ENCODE assay signal across 1 cellular context in genomic region chr19:4172861-4173473, GRCh38.
TF ChIP-seq lines count a peak whose summit lies in the region.

No MANE protein-coding gene starts in this region.

TF ChIP-seq in HEK293, 187 proteins besides CTCF, POLR2A, EP300 and RAD21 (continued from another document and continues in another):
- TF ChIP-seq BCL6B (tag by site-specific recombination; IDR thresholded peaks at IDR 0.05) (no peak), ZNF621 (tag by site-specific recombination; IDR thresholded peaks at IDR 0.05) (no peak), ZBTB8A (tag by site-specific recombination; IDR thresholded peaks at IDR 0.05) (0 out of 2 replicates have a peak, but pooled peaks have one; percentile 25), ZBTB26 (tag by site-specific recombination; optimal IDR thresholded peaks at IDR 0.05) (peak; percentile 68), SCRT2 (tag by site-specific recombination; IDR thresholded peaks at IDR 0.05) (no peak), TRIM28 (IDR thresholded peaks at IDR 0.05; ENCODE audit: borderline replicate concordance, low read length) (no peak), MYNN (tag by site-specific recombination; IDR thresholded peaks at IDR 0.05; ENCODE audit: borderline replicate concordance) (no peak), PBX3 (CRISPR knock-in tag; IDR thresholded peaks at IDR 0.05) (no peak), KLF16 (tag by site-specific recombination; IDR thresholded peaks at IDR 0.05) (0 out of 2 replicates have a peak, but pooled peaks have one; percentile 22), ZNF513 (tag by site-specific recombination; IDR thresholded peaks at IDR 0.05) (no peak), ZNF354C (tag by site-specific recombination; IDR thresholded peaks at IDR 0.05; ENCODE audit: borderline replicate concordance, low read depth) (no peak), GLI4 (tag by site-specific recombination; IDR thresholded peaks at IDR 0.05) (no peak), ZNF571 (tag by site-specific recombination; IDR thresholded peaks at IDR 0.05) (no peak), PRDM4 (tag by site-specific recombination; IDR thresholded peaks at IDR 0.05) (no peak), INSM2 (tag by site-specific recombination; IDR thresholded peaks at IDR 0.05) (no peak), ZNF610 (tag by site-specific recombination; IDR thresholded peaks at IDR 0.05; ENCODE audit: borderline replicate concordance) (0 out of 2 replicates have a peak, but pooled peaks have one; percentile 20), SETDB1 (IDR thresholded peaks at IDR 0.05; ENCODE audit: insufficient read length, low read length) (no peak), ZNF202 (tag by site-specific recombination; IDR thresholded peaks at IDR 0.05; ENCODE audit: borderline replicate concordance) (no peak), ZNF596 (tag by site-specific recombination; IDR thresholded peaks at IDR 0.05) (no peak), HIC1 (tag by site-specific recombination; IDR thresholded peaks at IDR 0.05) (peak; percentile 96), ZFP37 (tag by site-specific recombination; IDR thresholded peaks at IDR 0.05) (0 out of 2 replicates have a peak, but pooled peaks have one; percentile 42), ZIC2 (tag by site-specific recombination; IDR thresholded peaks at IDR 0.05) (peak; percentile 37; the same call in 1 of the 2 replicates), ZNF366 (tag by site-specific recombination; conservative IDR thresholded peaks at IDR 0.05) (no peak), ZNF692 (tag by site-specific recombination; IDR thresholded peaks at IDR 0.05) (peak; percentile 85), ZBTB17 (tag by site-specific recombination; IDR thresholded peaks at IDR 0.05) (no peak), HOXD13 (CRISPR knock-in tag; IDR thresholded peaks at IDR 0.05; ENCODE audit: borderline replicate concordance) (no peak), ZNF302 (tag by site-specific recombination; IDR thresholded peaks at IDR 0.05; ENCODE audit: low read depth) (no peak), ZNF701 (tag by site-specific recombination; IDR thresholded peaks at IDR 0.05) (no peak), ZEB2 (tag by site-specific recombination; IDR thresholded peaks at IDR 0.05) (peak; percentile 53; the same call in 1 of the 2 replicates), REPIN1 (tag by site-specific recombination; IDR thresholded peaks at IDR 0.05; ENCODE audit: low read depth) (no peak), ZNF433 (tag by site-specific recombination; IDR thresholded peaks at IDR 0.05; ENCODE audit: low read depth) (no peak), ZNF792 (tag by site-specific recombination; IDR thresholded peaks at IDR 0.05) (no peak), ZNF580 (tag by site-specific recombination; IDR thresholded peaks at IDR 0.05) (no peak), ZNF133 (tag by site-specific recombination; IDR thresholded peaks at IDR 0.05) (no peak), PRDM6 (tag by site-specific recombination; IDR thresholded peaks at IDR 0.05) (no peak), ZNF121 (tag by site-specific recombination; IDR thresholded peaks at IDR 0.05) (no peak), ZNF324 (tag by site-specific recombination; IDR thresholded peaks at IDR 0.05) (no peak), KLF9 (tag by site-specific recombination; IDR thresholded peaks at IDR 0.05; ENCODE audit: low read depth) (peak; percentile 67), ZNF426 (tag by site-specific recombination; IDR thresholded peaks at IDR 0.05) (no peak), FEZF1 (tag by site-specific recombination; IDR thresholded peaks at IDR 0.05) (no peak), ZSCAN16 (tag by site-specific recombination; IDR thresholded peaks at IDR 0.05) (no peak), ZNF449 (tag by site-specific recombination; IDR thresholded peaks at IDR 0.05) (no peak), ZNF221 (tag by site-specific recombination; IDR thresholded peaks at IDR 0.05; ENCODE audit: borderline replicate concordance) (no peak), KLF10 (tag by site-specific recombination; IDR thresholded peaks at IDR 0.05) (no peak), ZFP41 (tag by site-specific recombination; IDR thresholded peaks at IDR 0.05; ENCODE audit: borderline replicate concordance) (no peak), RBAK (tag by site-specific recombination; IDR thresholded peaks at IDR 0.05) (no peak), ZNF169 (tag by site-specific recombination; IDR thresholded peaks at IDR 0.05) (no peak)
